8 cellular contexts compared by ENCODE assay signal in genomic region chr2:202033317-202034248, GRCh38. TPM values are rescaled to one million over a fixed set of nuclear protein-coding genes. Genes with fewer than 3 reads are reported as not detected.
DNase-seq lines count a peak whose midpoint lies in the region; ATAC-seq and TF ChIP-seq lines count a peak whose summit lies in the region.

Gene FZD7, plus strand, starts transcription at chr2:202033855. Its CDS starts 793 bp downstream, at chr2:202034648.

- peaks cover 8% of the 10 kb centered on the region for H3K4me1 ChIP-seq in colonic mucosa

- no peak for TF ChIP-seq CTCF in colonic mucosa (IDR thresholded peaks at IDR 0.05)

- H3K4me3 ChIP-seq in colonic mucosa = peak within 1 kb of the TSS; percentile 62

- in situ Hi-C loops in ACHN (cut with HindIII; ENCODE audit: low pct_ligation_motif_present, low pct_unique_long_range_greater_than_20kb, low sequenced_read_pairs) = no loop called here

- ATAC-seq in GM18517 (IDR thresholded peaks at IDR 0.05; ENCODE audit: unreplicated experiment) (peak; percentile 56), HG03045 (IDR thresholded peaks at IDR 0.05; ENCODE audit: unreplicated experiment) (peak; percentile 84)

- peaks cover 17% of the 10 kb centered on the region for H3K27me3 ChIP-seq in colonic mucosa

- intact Hi-C loops in colonic mucosa (cut with DNase I) = loop anchor here (10.0 kb wide), 1 partner anchor 141 kb away; no protein-coding TSS in a partner anchor

- peak within 1 kb of the TSS; percentile 64 to 71 for H3K9ac ChIP-seq in colonic mucosa (ENCODE audit: low read depth in 2 of 2, low read length in 2 of 2)

- peak within 1 kb of the TSS; percentile 82 for H3K27ac ChIP-seq in colonic mucosa

- DNase-seq in ACHN (peak; percentile 92), NCI-H2227 treated with DMSO at 0.1 percent for 48 hours (lab: John Stamatoyannopoulos, UW) (peak; percentile 94), colonic mucosa (peak; percentile 94), left kidney (ENCODE audit: low read depth, low spot score) (peak; percentile 98)
- DNase-seq in activated CD4-positive, alpha-beta T cell treated with anti-CD3 and anti-CD28 coated beads for 48 hours = peak; percentile 87
- peak; percentile 74 to 83 for DNase-seq in stimulated activated CD4-positive, alpha-beta T cell treated with anti-CD3 and anti-CD28 coated beads, Interleukin-1b, Interleukin-23, amount 100 ng/mL, for 4 hours (ENCODE audit: low read depth in 2 of 2)

- H3K36me3 ChIP-seq in colonic mucosa = no peaks in the 10 kb centered on the region

- no peaks in the 10 kb centered on the region for H3K9me3 ChIP-seq in colonic mucosa

RNA-seq across cellular contexts. Expression of gene FZD7, which starts in this region (rescaled TPM):
- 10 to 100 TPM in 1 of 2 donors, 1 to 10 TPM in 1; 2.3 to 13.9 TPM for total RNA-seq in colonic mucosa

Comparison
In these comparisons a context has a peak if more than half of its experiments do, and no peak if none do; other contexts are left out.
1. Peak in every context shown above with its lines: DNase-seq, ATAC-seq, H3K4me3 ChIP-seq and H3K27ac ChIP-seq.